In genomic region chr2:23330214-23330613, GRCh38 we compare ENCODE assay signal across 11 cellular contexts. TPM values are rescaled to one million over a fixed set of nuclear protein-coding genes. Genes with fewer than 3 reads are reported as not detected.
DNase-seq lines count a peak whose midpoint lies in the region; ATAC-seq, FAIRE-seq and TF ChIP-seq lines count a peak whose summit lies in the region.
"Had no signal": no experiment of that assay in that cellular context is flagged by ENCODE, and none has a peak within 500 bp of the region (broad histone marks: within the 10 kb centered on the region; RNA-seq: fewer than 3 reads in every experiment).

No MANE protein-coding gene starts in this region.

- CTCF ChIA-PET in HepG2 (lab: Yijun Ruan, JAX; ENCODE audit: low intra/inter-chr PET ratio, low total read pairs) = no interaction called here

- H3K79me2 ChIP-seq in HepG2 (ENCODE audit: insufficient read depth, low read length) = no peaks in the 10 kb centered on the region

- DNase-seq in EH (ENCODE audit: low read depth) (peak; percentile 48), WERI-Rb-1 (peak; percentile 31), HepG2 (ENCODE audit: low spot score) (no peak), tibial artery (no peak), aorta (no peak)
- DNase-seq: central memory CD4-positive, alpha-beta T cell; kidney; stimulated activated naive CD8-positive, alpha-beta T cell treated with anti-CD3 and anti-CD28 coated beads, Interleukin-15, amount 100 ng/mL, for 72 hours had no signal

- no peaks in the 10 kb centered on the region for H4K20me1 ChIP-seq in HepG2 (ENCODE audit: insufficient read depth, low read length)

- intact Hi-C loops in HepG2 (cut with micrococcal nuclease; ENCODE audit: unreplicated experiment) (no loop called here), tibial artery (cut with DNase I; ENCODE audit: low total_unique reads) (no loop called here), aorta (cut with DNase I) (no loop called here)

- in situ Hi-C loops in HepG2 (cut with HindIII; ENCODE audit: extremely low pct_ligation_motif_present, low pct_unique_long_range_greater_than_20kb) = no loop called here

- no peaks in the 10 kb centered on the region for H3K9me3 ChIP-seq in WERI-Rb-1 (ENCODE audit: severe bottlenecking)
- no peaks in the 10 kb centered on the region for H3K9me3 ChIP-seq in HepG2 (ENCODE audit: low read length)
- H3K9me3 ChIP-seq in tibial artery = no peaks in the 10 kb centered on the region
- H3K9me3 ChIP-seq in aorta (ENCODE audit: control insufficient read depth, low read length) = no peaks in the 10 kb centered on the region

- H2AFZ ChIP-seq in HepG2 (ENCODE audit: low read length) = no peak overlapping the region

- WGBS in HepG2 (ENCODE audit: low lambda C conversion rate) = 18% methylated on average over 4 of the region's 5 CpGs
- 32 to 35% methylated on average over 5 of the region's 5 CpGs for WGBS in aorta, 2 donors

- H3K9ac ChIP-seq in HepG2 (ENCODE audit: insufficient read depth, low read depth, low read length) = no peak overlapping the region

- no peaks in the 10 kb centered on the region for H3K27me3 ChIP-seq in WERI-Rb-1 (ENCODE audit: insufficient read depth, low read depth, severe bottlenecking)
- peaks cover 0 to 3% of the 10 kb centered on the region in 2 experiments; a peak in 1 of 5 replicates for H3K27me3 ChIP-seq in HepG2 (ENCODE audit: control insufficient read depth in 1 of 2, insufficient read depth in 2 of 2, low read length in 2 of 2)
- H3K27me3 ChIP-seq in tibial artery = peaks cover 0 to 7% of the 10 kb centered on the region in 2 donors
- H3K27me3 ChIP-seq in aorta (ENCODE audit: control insufficient read depth in 1 of 2, insufficient read depth in 2 of 2, low read length in 1 of 2) = no peaks in the 10 kb centered on the region

- no peak for TF ChIP-seq POLR2A in HepG2 (IDR thresholded peaks at IDR 0.05; ENCODE audit: insufficient read depth in 1 of 2, low read depth in 2 of 2, low read length in 2 of 2)

- FAIRE-seq in HepG2 (lab: Jason Lieb, UNC) = no peak
- FAIRE-seq: kidney had no signal

- no peak for TF ChIP-seq RAD21 in HepG2 (CRISPR knock-in tag; IDR thresholded peaks at IDR 0.05)

- no TSS peak for BruUV-seq in HepG2 (replicated peaks; lab: Mats Ljungman, UMichigan)

- no peak overlapping the region for H3K4me3 ChIP-seq in WERI-Rb-1 (ENCODE audit: low read depth, low read length)
- no peak overlapping the region for H3K4me3 ChIP-seq in HepG2 (replicated peaks in 1 of 3; ENCODE audit: insufficient read depth in 1 of 3, low read depth in 2 of 3, low read length in 3 of 3)
- H3K4me3 ChIP-seq in tibial artery = no peak overlapping the region
- no peak overlapping the region for H3K4me3 ChIP-seq in aorta (ENCODE audit: low read length in 2 of 2)

- ATAC-seq in HG02885 (IDR thresholded peaks at IDR 0.05; ENCODE audit: poor library complexity, unreplicated experiment) (peak; percentile 63), HepG2 (peak; percentile 68), HG02759 (IDR thresholded peaks at IDR 0.05; ENCODE audit: unreplicated experiment) (no peak), HG03521 (IDR thresholded peaks at IDR 0.05; ENCODE audit: unreplicated experiment) (no peak), aorta (ENCODE audit: low FRiP score) (no peak)
- ATAC-seq: stimulated activated naive CD8-positive, alpha-beta T cell treated with anti-CD3 and anti-CD28 coated beads, Interleukin-15, amount 100 ng/mL, for 72 hours had no signal

- H3K36me3 ChIP-seq in WERI-Rb-1 = no peaks in the 10 kb centered on the region
- no peaks in the 10 kb centered on the region for H3K36me3 ChIP-seq in HepG2 (replicated peaks in 1 of 2; ENCODE audit: control insufficient read depth in 1 of 2, insufficient read depth in 2 of 2, low read length in 2 of 2)
- no peaks in the 10 kb centered on the region for H3K36me3 ChIP-seq in tibial artery
- H3K36me3 ChIP-seq in aorta (ENCODE audit: control insufficient read depth in 1 of 2, insufficient read depth in 2 of 2, low read length in 1 of 2) = no peaks in the 10 kb centered on the region

- H3K27ac ChIP-seq in WERI-Rb-1 (no peak overlapping the region), HepG2 (ENCODE audit: extremely low read length, insufficient read depth, low read length) (no peak overlapping the region), tibial artery (no peak overlapping the region), aorta (ENCODE audit: low read depth in 1 of 2, low read length in 2 of 2) (no peak overlapping the region)

- POLR2A ChIA-PET in HepG2 (lab: Yijun Ruan, JAX) = no interaction called here

- TF ChIP-seq EP300 in HepG2 (IDR thresholded peaks at IDR 0.05; ENCODE audit: low read depth in 2 of 2, low read length in 2 of 2) = no peak
- TF ChIP-seq EP300 in HepG2 (CRISPR knock-in tag; IDR thresholded peaks at IDR 0.05; ENCODE audit: borderline replicate concordance) = no peak

- no peak overlapping the region for H3K4me2 ChIP-seq in HepG2 (ENCODE audit: low read depth, low read length)

- peak; percentile 67 for TF ChIP-seq CTCF in WERI-Rb-1 (IDR thresholded peaks at IDR 0.05; ENCODE audit: low read depth, low read length)
- TF ChIP-seq CTCF in HepG2 (CRISPR knock-in tag; IDR thresholded peaks at IDR 0.05) = peak; percentile 19; the same call in 1 of the 2 replicates
- TF ChIP-seq CTCF in tibial artery (IDR thresholded peaks at IDR 0.05) = no peak

- no peaks in the 10 kb centered on the region for H3K4me1 ChIP-seq in HepG2 (ENCODE audit: insufficient read depth, low read length)
- H3K4me1 ChIP-seq in tibial artery = no peaks in the 10 kb centered on the region
- H3K4me1 ChIP-seq in aorta (ENCODE audit: control insufficient read depth in 1 of 2, insufficient read depth in 2 of 2, low read length in 2 of 2) = no peaks in the 10 kb centered on the region

TF ChIP-seq in HepG2, 621 proteins besides CTCF, POLR2A, EP300 and RAD21:
- TF ChIP-seq REST (IDR thresholded peaks at IDR 0.05; ENCODE audit: borderline replicate concordance in 1 of 2, low read depth in 1 of 2, low read length in 2 of 2) (peak; percentile 50 to 93), ATF1 (CRISPR knock-in tag; IDR thresholded peaks at IDR 0.05) (no peak), MIER2 (CRISPR knock-in tag; IDR thresholded peaks at IDR 0.05) (peak; percentile 94), ZNF768 (CRISPR knock-in tag; IDR thresholded peaks at IDR 0.05) (peak; percentile 90)

RNA-seq across cellular contexts. Expression of gene KLHL29, which starts 54.8 kb away (rescaled TPM):
- total RNA-seq in HepG2 (2016; rRNA removed; fragmentation: Illumina TruSeq; extraction: Trizol) (not detected in 2 replicates), aorta (10 to 100 TPM; 11.4 to 13.4 TPM)
- total RNA-seq in HepG2 (2016; cell fraction: cytosol; rRNA removed; fragmentation: Illumina TruSeq; extraction: Trizol; ENCODE audit: low read depth) = not detected in 2 replicates
- total RNA-seq in HepG2 (2016; cell fraction: insoluble cytoplasmic fraction; rRNA removed; fragmentation: Illumina TruSeq; extraction: Trizol) = not detected in 2 replicates
- not detected in 2 replicates for total RNA-seq in HepG2 (2016; cell fraction: membrane; rRNA removed; fragmentation: Illumina TruSeq; extraction: Trizol)
- 0.12 TPM in 1 of 2 replicates, not detected in the other for total RNA-seq in HepG2 (2016; cell fraction: nucleus; rRNA removed; fragmentation: Illumina TruSeq; extraction: Trizol)
- polyA plus RNA-seq in HepG2 (2011; rRNA removed) (0.01 and 0.03 TPM in 2 replicates), aorta (1 to 10 TPM in 1 of 2 donors, under 1 TPM in 1; 0.75 to 4.9 TPM)
- 0.01 TPM in 2 replicates for polyA plus RNA-seq in HepG2 (2011; cell fraction: cytosol; rRNA removed)
- polyA plus RNA-seq in HepG2 (2011; cell fraction: nucleus; rRNA removed) = 0.03 and 0.11 TPM in 2 replicates
- 0.05 and 0.09 TPM in 2 replicates for polyA plus RNA-seq in HepG2 (2012)
- polyA plus RNA-seq in HepG2 (2016; cell fraction: cytosol; fragmentation: Illumina TruSeq; extraction: Trizol; ENCODE audit: low read depth) = not detected in 2 replicates
- not detected in 2 replicates for polyA plus RNA-seq in HepG2 (2016; cell fraction: insoluble cytoplasmic fraction; fragmentation: Illumina TruSeq; extraction: Trizol; ENCODE audit: low read depth)
- not detected in 2 replicates for polyA plus RNA-seq in HepG2 (2016; cell fraction: membrane; fragmentation: Illumina TruSeq; extraction: Trizol; ENCODE audit: low read depth)
- polyA plus RNA-seq in HepG2 (2016; cell fraction: nucleus; fragmentation: Illumina TruSeq; extraction: Trizol; ENCODE audit: insufficient read depth, low read depth) = not detected in 2 replicates
- polyA minus RNA-seq in HepG2 (2011; rRNA and poly(A)+ RNA removed; ENCODE audit: low replicate concordance) = 3.2 TPM in 1 of 2 replicates, not detected in the other
- 0.09 TPM in 1 of 2 replicates, not detected in the other for polyA minus RNA-seq in HepG2 (2011; cell fraction: cytosol; rRNA and poly(A)+ RNA removed)
- polyA minus RNA-seq in HepG2 (2011; cell fraction: nucleus; rRNA and poly(A)+ RNA removed) = not detected in 2 replicates

Comparison
In these comparisons a context has a peak if more than half of its experiments do, and no peak if none do; other contexts are left out.
1. DNase-seq: peak in EH (single experiment) and WERI-Rb-1 (single experiment); none in HepG2 (single experiment), tibial artery (0 of 2) and aorta (0 of 2).
2. ATAC-seq: peak in HG02885 (single experiment) and HepG2 (single experiment); none in HG02759 (single experiment), HG03521 (single experiment) and aorta (single experiment).
3. CTCF ChIP-seq: peak in WERI-Rb-1 (single experiment) and HepG2 (single experiment); none in tibial artery (0 of 2).
4. RNA of gene KLHL29, which starts 54.8 kb away (total RNA-seq): 11.4 to 13.4 TPM in aorta; 0.12 TPM in HepG2; every median in the first group is over 10 times any median in the second.